29 cellular contexts compared by ENCODE assay signal in the genomic region with DNA sequence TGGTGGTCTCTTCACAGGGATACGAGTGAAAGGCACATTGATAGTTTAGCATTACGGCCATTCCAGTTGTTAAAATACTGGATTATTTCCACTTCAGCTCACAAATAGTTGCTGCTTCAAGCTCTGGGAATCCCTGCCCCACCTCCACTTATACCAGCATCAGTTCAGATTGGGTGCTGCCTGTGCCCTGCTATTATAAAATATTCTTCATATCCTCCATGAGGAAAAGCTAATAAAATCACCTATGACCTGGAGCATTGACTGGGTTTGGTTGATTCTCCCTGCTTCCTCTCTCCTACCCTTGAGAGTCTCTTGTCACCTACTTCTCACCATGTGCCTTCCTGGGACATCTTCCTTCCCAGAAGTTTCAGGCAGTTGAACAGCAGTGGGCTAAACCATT.
"Had no signal": no experiment of that assay in that cellular context is flagged by ENCODE, and none has a peak within 500 bp of the region (broad histone marks: within the 10 kb centered on the region; RNA-seq: fewer than 3 reads in every experiment).

No MANE protein-coding gene starts in this region.

- H2AFZ ChIP-seq: parathyroid adenoma had no signal

- H3K4me3 ChIP-seq: colonic mucosa, esophagus squamous epithelium, heart right ventricle, lung, mucosa of descending colon, right lobe of liver, suprapubic skin, transverse colon, vagina had no signal

- H3K27ac ChIP-seq: colonic mucosa, esophagus squamous epithelium, heart right ventricle, parathyroid adenoma, right lobe of liver, suprapubic skin, transverse colon, vagina had no signal

- ATAC-seq: heart right ventricle; left lobe of liver; mucosa of descending colon; natural killer cell treated with Interleukin-12 subunit alpha and Interleukin-12 subunit beta and Interleukin-15 and Interleukin-18, amount 100 ng/mL, for 72 hours; right lobe of liver; stimulated activated naive B cell treated with anti-CD40 and anti-IgM and Interleukin-4, amounts not matched to agents 10 μg/mL and 1 μg/mL and 100 μg/mL, for 72 hours; stimulated activated naive CD8-positive, alpha-beta T cell treated with anti-CD3 and anti-CD28 coated beads, Interleukin-15, amount 100 ng/mL, for 72 hours had no signal

- H3K4me3 Mint-ChIP-seq: memory B cell; mesothelial cell of epicardium; naive B cell; natural killer cell treated with Interleukin-12 subunit alpha and Interleukin-12 subunit beta and Interleukin-15 and Interleukin-18, amount 100 ng/mL, for 72 hours; neural crest cell; stimulated activated naive B cell treated with anti-CD40 and anti-IgM and Interleukin-4, amounts not matched to agents 10 μg/mL and 1 μg/mL and 100 μg/mL, for 72 hours; stimulated activated naive CD8-positive, alpha-beta T cell treated with anti-CD3 and anti-CD28 coated beads, Interleukin-15, amount 100 ng/mL, for 72 hours had no signal

- H3K36me3 ChIP-seq: colonic mucosa, esophagus squamous epithelium, heart right ventricle, right lobe of liver, suprapubic skin, transverse colon, vagina had no signal

- DNase-seq: colonic mucosa; dermis blood vessel endothelial cell; effector memory CD4-positive, alpha-beta T cell; erythroblast; esophagus squamous epithelium; foreskin melanocyte; glutamatergic neuron; heart right ventricle; hippocampal formation; kidney; mucosa of descending colon; naive B cell; right lobe of liver; small intestine; stimulated activated CD4-positive, alpha-beta T cell treated with anti-CD3 and anti-CD28 coated beads, Interleukin-15, amount 100 ng/mL, for 24 hours; stimulated activated CD4-positive, alpha-beta T cell treated with anti-CD3 and anti-CD28 coated beads, Interleukin-2, amount 100 ng/mL, for 48 hours; stimulated activated naive B cell treated with anti-CD40 and anti-IgM and Interleukin-4, amounts not matched to agents 10 μg/mL and 1 μg/mL and 100 μg/mL, for 72 hours; stimulated activated naive CD8-positive, alpha-beta T cell treated with anti-CD3 and anti-CD28 coated beads, Interleukin-15, amount 100 ng/mL, for 72 hours; transverse colon had no signal

- H3K9ac ChIP-seq: parathyroid adenoma had no signal

- H3K4me1 Mint-ChIP-seq: memory B cell; mesothelial cell of epicardium; naive B cell; stimulated activated naive B cell treated with anti-CD40 and anti-IgM and Interleukin-4, amounts not matched to agents 10 μg/mL and 1 μg/mL and 100 μg/mL, for 72 hours; stimulated activated naive CD8-positive, alpha-beta T cell treated with anti-CD3 and anti-CD28 coated beads, Interleukin-15, amount 100 ng/mL, for 72 hours had no signal

- H3K9me3 ChIP-seq: colonic mucosa, esophagus squamous epithelium, heart right ventricle, mucosa of descending colon, right lobe of liver, suprapubic skin, transverse colon, vagina had no signal

- H3K27me3 Mint-ChIP-seq: stimulated activated naive B cell treated with anti-CD40 and anti-IgM and Interleukin-4, amounts not matched to agents 10 μg/mL and 1 μg/mL and 100 μg/mL, for 72 hours; stimulated activated naive CD8-positive, alpha-beta T cell treated with anti-CD3 and anti-CD28 coated beads, Interleukin-15, amount 100 ng/mL, for 72 hours had no signal

- H3K27ac Mint-ChIP-seq: memory B cell; mesothelial cell of epicardium; naive B cell; natural killer cell treated with Interleukin-12 subunit alpha and Interleukin-12 subunit beta and Interleukin-15 and Interleukin-18, amount 100 ng/mL, for 72 hours; progenitor cell of endocrine pancreas; stimulated activated naive B cell treated with anti-CD40 and anti-IgM and Interleukin-4, amounts not matched to agents 10 μg/mL and 1 μg/mL and 100 μg/mL, for 72 hours; stimulated activated naive CD8-positive, alpha-beta T cell treated with anti-CD3 and anti-CD28 coated beads, Interleukin-15, amount 100 ng/mL, for 72 hours had no signal

- H3K27me3 ChIP-seq: colonic mucosa, esophagus squamous epithelium, heart right ventricle, right lobe of liver, suprapubic skin, transverse colon, vagina had no signal

- H3K4me1 ChIP-seq: colonic mucosa, esophagus squamous epithelium, heart right ventricle, parathyroid adenoma, right lobe of liver, suprapubic skin, transverse colon, vagina had no signal

- H3K9me3 Mint-ChIP-seq: memory B cell; mesothelial cell of epicardium; natural killer cell treated with Interleukin-12 subunit alpha and Interleukin-12 subunit beta and Interleukin-15 and Interleukin-18, amount 100 ng/mL, for 72 hours; neural crest cell; stimulated activated naive CD8-positive, alpha-beta T cell treated with anti-CD3 and anti-CD28 coated beads, Interleukin-15, amount 100 ng/mL, for 72 hours had no signal

- H3K36me3 Mint-ChIP-seq: memory B cell; mesothelial cell of epicardium; naive B cell; natural killer cell treated with Interleukin-12 subunit alpha and Interleukin-12 subunit beta and Interleukin-15 and Interleukin-18, amount 100 ng/mL, for 72 hours; stimulated activated naive B cell treated with anti-CD40 and anti-IgM and Interleukin-4, amounts not matched to agents 10 μg/mL and 1 μg/mL and 100 μg/mL, for 72 hours had no signal

- H3K79me2 ChIP-seq: parathyroid adenoma had no signal
